8 cellular contexts compared by ENCODE assay signal in genomic region chr3:113825090-113825489, GRCh38. TPM values are rescaled to one million over a fixed set of nuclear protein-coding genes. Genes with fewer than 3 reads are reported as not detected.
A peak's percentile ranks its signal among the peaks of the same experiment; 100 is the strongest.
DNase-seq lines count a peak whose midpoint lies in the region; ATAC-seq and TF ChIP-seq lines count a peak whose summit lies in the region.

No MANE protein-coding gene starts in this region.

- no peaks in the 10 kb centered on the region for H3F3A ChIP-seq in smooth muscle cell (ENCODE audit: low read depth)

- H4K20me1 ChIP-seq in smooth muscle cell (ENCODE audit: low read depth) = no peaks in the 10 kb centered on the region

- no peaks in the 10 kb centered on the region for H3K4me1 ChIP-seq in smooth muscle cell (ENCODE audit: low read depth)

- TF ChIP-seq CTCF in fibroblast of mammary gland (conservative IDR thresholded peaks at IDR 0.05; ENCODE audit: control insufficient read depth, insufficient read depth, low read depth, low read length) (peak; percentile 30), smooth muscle cell (IDR thresholded peaks at IDR 0.05; ENCODE audit: borderline replicate concordance, insufficient read depth, poor library complexity, severe bottlenecking) (no peak)

- WGBS in smooth muscle cell (ENCODE audit: low lambda C conversion rate) = 77% methylated on average over 2 of the region's 2 CpGs

- no peaks in the 10 kb centered on the region for H3K27me3 ChIP-seq in smooth muscle cell (ENCODE audit: low read depth)

- no peak overlapping the region for H3K4me2 ChIP-seq in smooth muscle cell

- H3K27ac ChIP-seq in smooth muscle cell (ENCODE audit: low read depth) = no peak overlapping the region

- H3K36me3 ChIP-seq in smooth muscle cell (ENCODE audit: low read depth) = no peaks in the 10 kb centered on the region

- no peak overlapping the region for H3K9ac ChIP-seq in smooth muscle cell (ENCODE audit: low read depth)

- H3K79me2 ChIP-seq in smooth muscle cell (ENCODE audit: low read depth) = no peaks in the 10 kb centered on the region

- H3K9me3 ChIP-seq in smooth muscle cell (replicated peaks; ENCODE audit: low read depth) = no peaks in the 10 kb centered on the region

- DNase-seq in GM03348 (ENCODE audit: low spot score) (peak; percentile 15), fibroblast of mammary gland (ENCODE audit: low read depth) (peak; percentile 15), cerebellar nuclear complex (lab: John Stamatoyannopoulos, UW) (no peak), smooth muscle cell (lab: John Stamatoyannopoulos, UW; ENCODE audit: unreplicated experiment) (no peak), mucosa of gallbladder (ENCODE audit: low spot score) (no peak)
- DNase-seq in effector CD8-positive, alpha-beta T cell (lab: John Stamatoyannopoulos, UW) = no peak

- H3K4me3 ChIP-seq in fibroblast of mammary gland (ENCODE audit: control insufficient read depth, low read depth, low read length) (no peak overlapping the region), smooth muscle cell (no peak overlapping the region)

- H2AFZ ChIP-seq in smooth muscle cell (ENCODE audit: low read depth) = no peak overlapping the region

- ATAC-seq in GM21447 (IDR thresholded peaks at IDR 0.05; ENCODE audit: unreplicated experiment) = peak; percentile 73
- ATAC-seq in HG03565 (IDR thresholded peaks at IDR 0.05; ENCODE audit: unreplicated experiment) = peak; percentile 75

RNA-seq across cellular contexts. Expression of gene GRAMD1C, which starts 13.5 kb away (rescaled TPM):
- total RNA-seq in smooth muscle cell (1.8 and 3.1 TPM in 2 replicates), mucosa of gallbladder (8.2 TPM)
- 1.9 and 3.5 TPM in 2 replicates for polyA plus RNA-seq in smooth muscle cell

Comparison
In these comparisons a context has a peak if more than half of its experiments do, and no peak if none do; other contexts are left out.
1. DNase-seq: peak in GM03348 (single experiment) and fibroblast of mammary gland (single experiment); none in cerebellar nuclear complex (0 of 2), smooth muscle cell (single experiment), mucosa of gallbladder (single experiment) and effector CD8-positive, alpha-beta T cell (single experiment).